9 cellular contexts compared by ENCODE assay signal in the genomic region with DNA sequence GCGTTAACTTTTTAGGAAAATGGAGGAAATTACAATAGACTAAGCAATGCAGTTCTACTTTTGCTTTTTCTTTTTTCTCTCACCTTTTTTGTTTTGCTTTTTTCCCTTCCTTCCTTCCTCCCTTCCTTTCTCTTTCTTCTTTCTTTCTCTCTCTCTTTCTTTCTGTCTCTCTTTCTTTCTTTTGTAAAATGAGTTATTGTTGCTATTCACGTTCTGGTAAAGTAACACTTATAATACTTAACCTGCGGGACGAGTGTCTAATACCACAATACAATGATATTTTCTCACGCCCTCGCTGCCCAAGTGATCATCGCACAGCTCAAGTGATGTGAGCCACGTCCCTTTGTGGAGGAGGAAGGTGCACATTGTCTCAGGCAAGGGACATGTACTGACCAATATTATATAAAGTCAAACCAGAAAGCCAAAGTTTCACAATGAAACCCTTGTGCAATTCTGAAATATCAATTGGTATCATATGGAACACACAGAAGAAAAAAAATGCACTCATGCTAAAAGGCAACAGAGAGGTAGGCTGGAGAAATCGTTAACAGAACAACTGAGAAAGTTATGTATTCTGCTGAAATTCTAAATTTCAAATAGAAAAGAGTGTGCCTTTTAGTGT. TPM values are rescaled to one million over a fixed set of nuclear protein-coding genes. Genes with fewer than 3 reads are reported as not detected.
A peak's percentile ranks its signal among the peaks of the same experiment; 100 is the strongest.
DNase-seq lines count a peak whose midpoint lies in the region; ATAC-seq and TF ChIP-seq lines count a peak whose summit lies in the region.
"Had no signal": no experiment of that assay in that cellular context is flagged by ENCODE, and none has a peak within 500 bp of the region (broad histone marks: within the 10 kb centered on the region; RNA-seq: fewer than 3 reads in every experiment).

No MANE protein-coding gene starts in this region.

- H3K4me3 ChIP-seq in stomach: peak overlapping the region; percentile 54 to 73 (median 64)

- H3K9me3 Mint-ChIP-seq in T-helper 1 cell treated with Interleukin-12 subunit alpha and Interleukin-12 subunit beta and Interleukin-4 antibody, amounts not matched to agents 30 μg/mL and 1 μg/mL, for 36 hours: no peaks in the 10 kb centered on the region
- H3K9me3 Mint-ChIP-seq in activated naive CD8-positive, alpha-beta T cell (ENCODE audit: low read depth): no peaks in the 10 kb centered on the region

- no peaks in the 10 kb centered on the region for H3K9me3 ChIP-seq in stomach

- no peak for TF ChIP-seq POLR2A in stomach (IDR thresholded peaks at IDR 0.05)

- H3K36me3 ChIP-seq in stomach: no peaks in the 10 kb centered on the region

- peak overlapping the region; percentile 73 for H3K4me3 Mint-ChIP-seq in T-helper 1 cell treated with Interleukin-12 subunit alpha and Interleukin-12 subunit beta and Interleukin-4 antibody, amounts not matched to agents 30 μg/mL and 1 μg/mL, for 36 hours
- peak overlapping the region; percentile 86 for H3K4me3 Mint-ChIP-seq in activated naive CD8-positive, alpha-beta T cell

- DNase-seq in T-helper 1 cell (no peak), left kidney (ENCODE audit: low read depth, low spot score) (peak; percentile 8), stomach (no peak), NCI-H187 treated with DMSO at 0.1 percent for 48 hours (lab: John Stamatoyannopoulos, UW) (no peak), DMS53 treated with DMSO at 0.1 percent for 48 hours (lab: John Stamatoyannopoulos, UW; ENCODE audit: unreplicated experiment) (no peak)
- DNase-seq: kidney glomerular epithelial cell had no signal

- peaks cover 0 to 31% (median 25%) of the 10 kb centered on the region in 3 donors for H3K27me3 ChIP-seq in stomach

- H3K27ac Mint-ChIP-seq in T-helper 1 cell treated with Interleukin-12 subunit alpha and Interleukin-12 subunit beta and Interleukin-4 antibody, amounts not matched to agents 30 μg/mL and 1 μg/mL, for 36 hours: no peak overlapping the region
- H3K27ac Mint-ChIP-seq in activated naive CD8-positive, alpha-beta T cell: no peak overlapping the region

- intact Hi-C loops in stomach (cut with DNase I; ENCODE audit: low total_unique reads): no loop called here

- 47 to 56% (median 53%) methylated on average over 9 of the region's 9 CpGs for WGBS in stomach, 5 donors

- H3K27ac ChIP-seq in stomach: peak overlapping the region in 4 of 5 donors; percentile 74 to 93 (median 78)

- peaks cover 11% of the 10 kb centered on the region for H3K27me3 Mint-ChIP-seq in T-helper 1 cell treated with Interleukin-12 subunit alpha and Interleukin-12 subunit beta and Interleukin-4 antibody, amounts not matched to agents 30 μg/mL and 1 μg/mL, for 36 hours (ENCODE audit: low read depth)
- peaks cover 25% of the 10 kb centered on the region for H3K27me3 Mint-ChIP-seq in activated naive CD8-positive, alpha-beta T cell

- TF ChIP-seq EP300 in stomach (IDR thresholded peaks at IDR 0.05): no peak

- peaks cover 11 to 34% (median 26%) of the 10 kb centered on the region in 4 donors for H3K4me1 ChIP-seq in stomach

- ATAC-seq in GM19351 (IDR thresholded peaks at IDR 0.05; ENCODE audit: unreplicated experiment): no peak

- TF ChIP-seq CTCF in stomach (IDR thresholded peaks at IDR 0.05): no peak

- H3K36me3 Mint-ChIP-seq in T-helper 1 cell treated with Interleukin-12 subunit alpha and Interleukin-12 subunit beta and Interleukin-4 antibody, amounts not matched to agents 30 μg/mL and 1 μg/mL, for 36 hours (ENCODE audit: low read depth): no peaks in the 10 kb centered on the region
- peaks cover 2% of the 10 kb centered on the region for H3K36me3 Mint-ChIP-seq in activated naive CD8-positive, alpha-beta T cell

- peaks cover 22% of the 10 kb centered on the region for H3K4me1 Mint-ChIP-seq in T-helper 1 cell treated with Interleukin-12 subunit alpha and Interleukin-12 subunit beta and Interleukin-4 antibody, amounts not matched to agents 30 μg/mL and 1 μg/mL, for 36 hours (ENCODE audit: low read depth)
- H3K4me1 Mint-ChIP-seq in activated naive CD8-positive, alpha-beta T cell (ENCODE audit: low read depth): peaks cover 21% of the 10 kb centered on the region

RNA-seq across cellular contexts. Expression of a gene that starts 1.7 kb away (rescaled TPM):
- 10 to 100 TPM in 2 of 5 donors, 1 to 10 TPM in 2, not detected in 1; 3.6 to 32.1 (median 11.5) TPM for total RNA-seq in stomach
- 1 to 10 TPM; 1.2 to 8.5 (median 1.7) TPM for polyA plus RNA-seq in stomach

RNA-seq across cellular contexts. Expression of a gene that starts 33.5 kb away (rescaled TPM):
- 10 to 100 TPM in 2 of 5 donors, 1 to 10 TPM in 2, not detected in 1; 2.9 to 65.6 (median 20.2) TPM for total RNA-seq in stomach
- 10 to 100 TPM; 30.9 to 33.7 (median 31.5) TPM for polyA plus RNA-seq in stomach
